In genomic region chr15:74531144-74531811, GRCh38 we compare ENCODE assay signal across 12 cellular contexts. TPM values are rescaled to one million over a fixed set of nuclear protein-coding genes. Genes with fewer than 3 reads are reported as not detected.
A peak's percentile ranks its signal among the peaks of the same experiment; 100 is the strongest.
DNase-seq lines count a peak whose midpoint lies in the region; ATAC-seq and TF ChIP-seq lines count a peak whose summit lies in the region.
"Had no signal": no experiment of that assay in that cellular context is flagged by ENCODE, and none has a peak within 500 bp of the region (broad histone marks: within the 10 kb centered on the region; RNA-seq: fewer than 3 reads in every experiment).

No MANE protein-coding gene starts in this region.

- H3K27ac ChIP-seq in cardiac muscle cell: peak overlapping the region; percentile 80
- H3K27ac ChIP-seq in right atrium auricular region: no peak overlapping the region
- no peak overlapping the region for H3K27ac ChIP-seq in tibial nerve

- no peaks in the 10 kb centered on the region for H3K27me3 Mint-ChIP-seq in WTC11 (ENCODE audit: low read depth)
- H3K27me3 Mint-ChIP-seq: activated naive CD8-positive, alpha-beta T cell treated with anti-CD3 and anti-CD28 coated beads for 36 hours had no signal

- H3K36me3 ChIP-seq in cardiac muscle cell: no peaks in the 10 kb centered on the region
- H3K36me3 ChIP-seq in right atrium auricular region: no peaks in the 10 kb centered on the region
- H3K36me3 ChIP-seq in tibial nerve: no peaks in the 10 kb centered on the region

- H3K27me3 ChIP-seq in cardiac muscle cell: no peaks in the 10 kb centered on the region
- no peaks in the 10 kb centered on the region for H3K27me3 ChIP-seq in right atrium auricular region
- H3K27me3 ChIP-seq in tibial nerve: no peaks in the 10 kb centered on the region

- no peaks in the 10 kb centered on the region for H3K9me3 Mint-ChIP-seq in WTC11
- H3K9me3 Mint-ChIP-seq: activated naive CD8-positive, alpha-beta T cell treated with anti-CD3 and anti-CD28 coated beads for 36 hours had no signal

- no peak for TF ChIP-seq EP300 in tibial nerve (IDR thresholded peaks at IDR 0.05)

- POLR2A ChIA-PET in WTC11 (lab: Charles Lee): interaction anchor here (1.9 kb wide), 1 partner anchor 9 kb away, joined by 6 read pairs; the partner anchor contains the start of gene ARID3B

- H3K27ac Mint-ChIP-seq in WTC11: peak overlapping the region; percentile 99
- H3K27ac Mint-ChIP-seq: activated naive CD8-positive, alpha-beta T cell treated with anti-CD3 and anti-CD28 coated beads for 36 hours had no signal

- H3K4me1 ChIP-seq in cardiac muscle cell (ENCODE audit: low read depth) (peaks cover 11% of the 10 kb centered on the region), right atrium auricular region (no peaks in the 10 kb centered on the region), tibial nerve (no peaks in the 10 kb centered on the region)

- no peak overlapping the region for H3K4me3 ChIP-seq in cardiac muscle cell
- no peak overlapping the region for H3K4me3 ChIP-seq in right atrium auricular region
- H3K4me3 ChIP-seq in tibial nerve: no peak overlapping the region

- H3K4me1 Mint-ChIP-seq in WTC11: peaks cover 47% of the 10 kb centered on the region

- CTCF ChIA-PET in WTC11 (lab: Charles Lee): interaction anchor here (0.8 to 1.2 kb wide), 5 partner anchors 10 to 90 kb away, joined by 3 to 6 read pairs (median 3); partner anchors contain the start of gene ARID3B

- TF ChIP-seq CTCF in cardiac muscle cell (IDR thresholded peaks at IDR 0.05; ENCODE audit: low read depth, low read length): no peak
- TF ChIP-seq CTCF in right atrium auricular region (IDR thresholded peaks at IDR 0.05): no peak
- no peak for TF ChIP-seq CTCF in WTC11 (IDR thresholded peaks at IDR 0.05)
- TF ChIP-seq CTCF in tibial nerve (IDR thresholded peaks at IDR 0.05): no peak

- H3K4me3 Mint-ChIP-seq in WTC11: peak overlapping the region; percentile 24
- H3K4me3 Mint-ChIP-seq: activated naive CD8-positive, alpha-beta T cell treated with anti-CD3 and anti-CD28 coated beads for 36 hours had no signal

- WGBS in tibial nerve, 2 donors: 68 to 74% methylated on average over 4 of the region's 4 CpGs

- DNase-seq in cardiac muscle cell (ENCODE audit: low read depth in 1 of 2, low spot score in 1 of 2) (peak; percentile 42 to 74), right atrium auricular region (ENCODE audit: low spot score) (no peak), WTC11 (ENCODE audit: low spot score) (peak; percentile 41), iPS DF 19.7 (ENCODE audit: low read depth, low spot score) (peak; percentile 91), tibial nerve (ENCODE audit: low spot score in 2 of 2) (no peak), GDM1 (lab: John Stamatoyannopoulos, UW) (no peak), NCI-H1694 treated with DMSO at 0.1 percent for 48 hours (lab: John Stamatoyannopoulos, UW) (no peak)
- DNase-seq: activated CD4-positive, alpha-beta T cell treated with anti-CD3 and anti-CD28 coated beads for 4 hours; activated naive CD8-positive, alpha-beta T cell treated with anti-CD3 and anti-CD28 coated beads for 36 hours; AML-193; NCI-H1417 had no signal

- H3K9me3 ChIP-seq in cardiac muscle cell (ENCODE audit: low read depth) (no peaks in the 10 kb centered on the region), right atrium auricular region (no peaks in the 10 kb centered on the region), tibial nerve (no peaks in the 10 kb centered on the region)

- no peaks in the 10 kb centered on the region for H3K36me3 Mint-ChIP-seq in WTC11
- H3K36me3 Mint-ChIP-seq: activated naive CD8-positive, alpha-beta T cell treated with anti-CD3 and anti-CD28 coated beads for 36 hours had no signal

- peak; percentile 97 for ATAC-seq in WTC11
- ATAC-seq in GM21576 (IDR thresholded peaks at IDR 0.05; ENCODE audit: unreplicated experiment): no peak

- no peak for TF ChIP-seq POLR2A in tibial nerve (IDR thresholded peaks at IDR 0.05)

TF ChIP-seq in WTC11, 78 proteins besides CTCF, POLR2A, EP300 and RAD21:
- peak; percentile 31; the same call in 1 of the 2 replicates for TF ChIP-seq FOXP4 (CRISPR knock-in tag; IDR thresholded peaks at IDR 0.05)
- 0 out of 2 replicates have a peak, but pooled peaks have one; percentile 26 for TF ChIP-seq SP1 (CRISPR knock-in tag; conservative IDR thresholded peaks at IDR 0.05)
- peak; percentile 34; the same call in 1 of the 2 replicates for TF ChIP-seq FOXK1 (CRISPR knock-in tag; IDR thresholded peaks at IDR 0.05)
- no peak for TF ChIP-seq ZNF416 (CRISPR knock-in tag; IDR thresholded peaks at IDR 0.05)
- TF ChIP-seq ZNF121 (CRISPR knock-in tag; IDR thresholded peaks at IDR 0.05): no peak
- TF ChIP-seq ZNF232 (CRISPR knock-in tag; IDR thresholded peaks at IDR 0.05): no peak
- TF ChIP-seq ETV6 (CRISPR knock-in tag; IDR thresholded peaks at IDR 0.05): peak; percentile 66
- peak; percentile 11; the same call in 1 of the 2 replicates for TF ChIP-seq TEAD4 (CRISPR knock-in tag; IDR thresholded peaks at IDR 0.05)
- TF ChIP-seq TEAD1 (CRISPR knock-in tag; IDR thresholded peaks at IDR 0.05): peak; percentile 93; the same call in 1 of the 2 replicates
- TF ChIP-seq CBFB (CRISPR knock-in tag; IDR thresholded peaks at IDR 0.05; ENCODE audit: low read depth): peak; percentile 65; the same call in 1 of the 2 replicates

RNA-seq across cellular contexts. Expression of gene ARID3B, which starts 9.7 kb away (rescaled TPM):
- total RNA-seq in cardiac muscle cell (60.7 and 69.8 TPM in 2 replicates), right atrium auricular region (1 to 10 TPM; 1.8 to 3.5 TPM), WTC11 (2021) (122 to 133 TPM (median 124 TPM) in 3 replicates), tibial nerve (1 to 10 TPM; 2.0 to 8.4 (median 5.3) TPM)
- polyA plus RNA-seq in cardiac muscle cell: 70.5 and 72.6 TPM in 2 replicates

Comparison
In these comparisons a context has a peak if more than half of its experiments do, and no peak if none do; other contexts are left out.
1. DNase-seq: peak in cardiac muscle cell (2 of 2), WTC11 (single experiment) and iPS DF 19.7 (single experiment); none in right atrium auricular region (single experiment), tibial nerve (0 of 2), GDM1 (single experiment) and NCI-H1694 treated with DMSO at 0.1 percent for 48 hours (single experiment).